Comparison of ENCODE assay signal across 25 cellular contexts in the genomic region with DNA sequence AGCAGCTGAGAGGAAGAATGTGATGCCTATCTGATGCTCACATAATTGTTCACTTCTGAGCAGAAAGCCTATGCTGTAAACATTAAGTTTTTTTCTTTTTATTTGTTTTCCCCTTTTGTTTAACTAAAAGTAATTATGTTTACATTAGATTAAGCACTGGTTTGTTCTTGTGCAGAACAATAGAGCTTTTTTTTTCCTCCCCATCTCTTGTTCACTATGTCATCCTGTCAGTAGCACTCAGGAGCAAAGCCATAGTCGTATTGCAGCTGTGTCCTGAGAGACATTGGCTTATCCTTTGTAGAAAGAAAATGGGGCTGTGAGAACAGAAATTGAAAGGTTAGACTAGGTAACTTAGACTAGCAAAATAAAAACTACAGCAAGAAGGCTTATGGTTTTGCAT.
DNase-seq lines count a peak whose midpoint lies in the region; ATAC-seq lines count a peak whose summit lies in the region.
"Had no signal": no experiment of that assay in that cellular context is flagged by ENCODE, and none has a peak within 500 bp of the region (broad histone marks: within the 10 kb centered on the region; RNA-seq: fewer than 3 reads in every experiment).

No MANE protein-coding gene starts in this region.

- H3K9me3 ChIP-seq in aorta (ENCODE audit: control insufficient read depth, low read length): no peaks in the 10 kb centered on the region
- H3K9me3 ChIP-seq: BLaER1 had no signal

- no peak overlapping the region for H3K4me3 Mint-ChIP-seq in activated T-cell treated with anti-CD3 and anti-CD28 coated beads, Interleukin-2, amount 50 U/mL, for 4 hours
- H3K4me3 Mint-ChIP-seq: CD4-positive, alpha-beta T cell had no signal

- no peak overlapping the region for H3K27ac ChIP-seq in aorta (ENCODE audit: low read depth in 1 of 2, low read length in 2 of 2)
- H3K27ac ChIP-seq: BLaER1, HL-60, PC-9 had no signal

- intact Hi-C loops in aorta (cut with DNase I): no loop called here

- no peaks in the 10 kb centered on the region for H3K27me3 ChIP-seq in aorta (ENCODE audit: control insufficient read depth in 1 of 2, insufficient read depth in 2 of 2, low read length in 1 of 2)
- H3K27me3 ChIP-seq: BLaER1 had no signal

- H3K9me3 Mint-ChIP-seq in activated T-cell treated with anti-CD3 and anti-CD28 coated beads, Interleukin-2, amount 50 U/mL, for 4 hours: peaks cover 3% of the 10 kb centered on the region

- H3K36me3 ChIP-seq in aorta (ENCODE audit: control insufficient read depth in 1 of 2, insufficient read depth in 2 of 2, low read length in 1 of 2): no peaks in the 10 kb centered on the region
- H3K36me3 ChIP-seq: BLaER1 had no signal

- peak; percentile 63 to 76 for DNase-seq in NCI-H1930 (lab: John Stamatoyannopoulos, UW)
- DNase-seq in NCI-H748 (lab: John Stamatoyannopoulos, UW; ENCODE audit: unreplicated experiment): peak; percentile 26
- peak; percentile 7 for DNase-seq in globus pallidus (ENCODE audit: low spot score)
- peak; percentile 33 for DNase-seq in retina
- DNase-seq in aorta: no peak
- no peak for DNase-seq in activated T-cell treated with anti-CD3 and anti-CD28 coated beads, Interleukin-2, amount 50 U/mL, for 4 hours
- no peak for DNase-seq in mucosa of gallbladder (ENCODE audit: low spot score)
- DNase-seq: CD4-positive, alpha-beta T cell; COR-L47; DND-41; GOT3; HCEC 1CT; KBM-7; MM.1S; NCI-H1092; NCI-H1436; NCI-H2081 treated with DMSO at 0.1 percent for 48 hours; NCI-H226; NCI-H524 treated with DMSO at 0.1 percent for 48 hours; PC-9; RPMI8226; SHP77 had no signal

- H3K4me1 ChIP-seq in aorta (ENCODE audit: control insufficient read depth in 1 of 2, insufficient read depth in 2 of 2, low read length in 2 of 2): no peaks in the 10 kb centered on the region
- H3K4me1 ChIP-seq: BLaER1 had no signal

- ATAC-seq in aorta (ENCODE audit: low FRiP score): no peak
- no peak for ATAC-seq in activated T-cell treated with anti-CD3 and anti-CD28 coated beads, Interleukin-2, amount 50 U/mL, for 4 hours
- ATAC-seq: GM12878 had no signal

- no peak overlapping the region for H3K4me3 ChIP-seq in aorta (ENCODE audit: low read length in 2 of 2)
- H3K4me3 ChIP-seq: BLaER1, GM12878, PC-9 had no signal

- no peaks in the 10 kb centered on the region for H3K27me3 Mint-ChIP-seq in activated T-cell treated with anti-CD3 and anti-CD28 coated beads, Interleukin-2, amount 50 U/mL, for 4 hours (ENCODE audit: low read depth)
- H3K27me3 Mint-ChIP-seq: CD4-positive, alpha-beta T cell had no signal

- H3K36me3 Mint-ChIP-seq in activated T-cell treated with anti-CD3 and anti-CD28 coated beads, Interleukin-2, amount 50 U/mL, for 4 hours (ENCODE audit: insufficient read depth): no peaks in the 10 kb centered on the region

- 7 to 13% methylated on average over 1 of the region's 1 CpG for WGBS in aorta, 2 donors

- H3K4me1 Mint-ChIP-seq in activated T-cell treated with anti-CD3 and anti-CD28 coated beads, Interleukin-2, amount 50 U/mL, for 4 hours (ENCODE audit: low read depth): no peaks in the 10 kb centered on the region

Comparison
In these comparisons a context has a peak if more than half of its experiments do, and no peak if none do; other contexts are left out.
1. DNase-seq: peak in NCI-H1930 (2 of 2), NCI-H748 (single experiment), globus pallidus (single experiment) and retina (single experiment); none in aorta (0 of 2), activated T-cell treated with anti-CD3 and anti-CD28 coated beads, Interleukin-2, amount 50 U/mL, for 4 hours (single experiment) and mucosa of gallbladder (single experiment).